ENCODE assay signal across 10 cellular contexts in the genomic region with DNA sequence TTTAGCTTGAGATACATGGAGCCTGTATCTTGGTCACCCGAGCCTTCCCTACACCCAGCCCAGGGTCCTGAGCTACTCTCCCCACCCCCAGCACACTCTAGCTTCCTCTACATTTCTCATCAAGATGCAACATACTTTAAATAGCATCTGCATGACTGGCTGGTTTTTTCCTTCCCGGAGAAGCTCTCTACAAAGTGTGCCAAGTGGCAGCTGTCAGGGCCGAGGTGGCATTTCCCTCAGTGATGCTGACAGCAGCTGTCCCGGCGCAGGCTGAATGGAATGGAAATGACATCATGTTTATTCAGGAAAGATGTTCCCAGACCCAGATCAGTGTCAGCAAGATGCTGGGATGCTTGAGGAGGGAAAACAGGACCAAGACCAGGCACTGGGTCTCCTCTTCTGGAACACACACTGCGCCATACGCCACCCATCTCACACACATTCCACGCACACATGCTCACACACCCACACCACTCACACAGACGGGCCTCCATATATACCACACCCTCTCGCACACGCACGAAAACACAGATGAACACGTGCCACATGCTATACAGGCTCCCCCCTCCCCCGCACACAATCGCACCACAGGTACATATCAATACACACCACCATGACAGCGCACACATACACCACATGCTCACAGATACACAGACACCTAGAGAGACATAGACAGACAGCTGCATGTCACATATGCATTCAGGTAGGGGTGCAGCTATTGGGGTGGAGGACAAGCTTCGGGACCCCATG.
DNase-seq lines count a peak whose midpoint lies in the region; ATAC-seq and TF ChIP-seq lines count a peak whose summit lies in the region.
"Had no signal": no experiment of that assay in that cellular context is flagged by ENCODE, and none has a peak within 500 bp of the region (broad histone marks: within the 10 kb centered on the region; RNA-seq: fewer than 3 reads in every experiment).

No MANE protein-coding gene starts in this region.

- H3K27me3 ChIP-seq in SJCRH30: no peaks in the 10 kb centered on the region

- peaks cover 21% of the 10 kb centered on the region for H3K4me1 ChIP-seq in SJCRH30

- peaks cover 26% of the 10 kb centered on the region for H3K4me1 Mint-ChIP-seq in Calu3 (ENCODE audit: low read depth, unreplicated experiment)
- peaks cover 10% of the 10 kb centered on the region for H3K4me1 Mint-ChIP-seq in CD14-positive monocyte
- no peaks in the 10 kb centered on the region for H3K4me1 Mint-ChIP-seq in stimulated activated naive B cell treated with anti-CD40 and anti-IgM and Interleukin-4, amounts not matched to agents 10 μg/mL and 1 μg/mL and 100 μg/mL, for 72 hours
- H3K4me1 Mint-ChIP-seq: activated naive CD8-positive, alpha-beta T cell treated with anti-CD3 and anti-CD28 coated beads, Interleukin-2, amount 10 ng/mL, durations not matched to agents 7 days and 5 days had no signal

- H3K36me3 ChIP-seq in SJCRH30: no peaks in the 10 kb centered on the region

- peak overlapping the region; percentile 87 for H3K27ac ChIP-seq in SJCRH30

- CTCF ChIA-PET in Calu3 (lab: Charles Lee): no interaction called here

- no peak for ATAC-seq in stimulated activated naive B cell treated with anti-CD40 and anti-IgM and Interleukin-4, amounts not matched to agents 10 μg/mL and 1 μg/mL and 100 μg/mL, for 72 hours (replicated peaks)

- no peak overlapping the region for H3K27ac Mint-ChIP-seq in Calu3 (ENCODE audit: unreplicated experiment)
- H3K27ac Mint-ChIP-seq in CD14-positive monocyte: no peak overlapping the region
- H3K27ac Mint-ChIP-seq in stimulated activated naive B cell treated with anti-CD40 and anti-IgM and Interleukin-4, amounts not matched to agents 10 μg/mL and 1 μg/mL and 100 μg/mL, for 72 hours: no peak overlapping the region
- H3K27ac Mint-ChIP-seq: activated naive CD8-positive, alpha-beta T cell treated with anti-CD3 and anti-CD28 coated beads, Interleukin-2, amount 10 ng/mL, durations not matched to agents 7 days and 5 days had no signal

- TF ChIP-seq CTCF in foreskin fibroblast (IDR thresholded peaks at IDR 0.05; ENCODE audit: low read depth, low read length) (no peak), Calu3 (IDR thresholded peaks at IDR 0.05; ENCODE audit: unreplicated experiment) (no peak), CD14-positive monocyte (IDR thresholded peaks at IDR 0.05) (no peak)

- H3K9me3 Mint-ChIP-seq in Calu3 (ENCODE audit: low read depth, unreplicated experiment): no peaks in the 10 kb centered on the region
- H3K9me3 Mint-ChIP-seq in CD14-positive monocyte: peaks cover 0 to 6% (median 2%) of the 10 kb centered on the region in 7 donors
- no peaks in the 10 kb centered on the region for H3K9me3 Mint-ChIP-seq in stimulated activated naive B cell treated with anti-CD40 and anti-IgM and Interleukin-4, amounts not matched to agents 10 μg/mL and 1 μg/mL and 100 μg/mL, for 72 hours

- no peak overlapping the region for H3K4me3 ChIP-seq in SJCRH30
- H3K4me3 ChIP-seq in foreskin fibroblast (ENCODE audit: low read depth in 1 of 2, low read length in 2 of 2): no peak overlapping the region
- H3K4me3 ChIP-seq: smooth muscle cell had no signal

- H3K9me3 ChIP-seq in SJCRH30 (replicated peaks): no peaks in the 10 kb centered on the region

- intact Hi-C loops in Calu3 (cut with micrococcal nuclease; ENCODE audit: unreplicated experiment) (no loop called here), CD14-positive monocyte (cut with micrococcal nuclease) (no loop called here)

- H3K4me3 Mint-ChIP-seq in Calu3 (ENCODE audit: low read depth, unreplicated experiment) (no peak overlapping the region), CD14-positive monocyte (no peak overlapping the region)
- H3K4me3 Mint-ChIP-seq in stimulated activated naive B cell treated with anti-CD40 and anti-IgM and Interleukin-4, amounts not matched to agents 10 μg/mL and 1 μg/mL and 100 μg/mL, for 72 hours: no peak overlapping the region
- H3K4me3 Mint-ChIP-seq: activated naive CD8-positive, alpha-beta T cell treated with anti-CD3 and anti-CD28 coated beads, Interleukin-2, amount 10 ng/mL, durations not matched to agents 7 days and 5 days had no signal

- H3K36me3 Mint-ChIP-seq in Calu3 (ENCODE audit: insufficient read depth, unreplicated experiment): no peaks in the 10 kb centered on the region
- no peaks in the 10 kb centered on the region for H3K36me3 Mint-ChIP-seq in CD14-positive monocyte
- peaks cover 0 to 2% of the 10 kb centered on the region in 2 donors for H3K36me3 Mint-ChIP-seq in stimulated activated naive B cell treated with anti-CD40 and anti-IgM and Interleukin-4, amounts not matched to agents 10 μg/mL and 1 μg/mL and 100 μg/mL, for 72 hours
- H3K36me3 Mint-ChIP-seq: activated naive CD8-positive, alpha-beta T cell treated with anti-CD3 and anti-CD28 coated beads, Interleukin-2, amount 10 ng/mL, durations not matched to agents 7 days and 5 days had no signal

- BruUV-seq in Calu3 (replicated peaks; lab: Mats Ljungman, UMichigan): no TSS peak

- DNase-seq in HK-2 (ENCODE audit: unreplicated experiment) (peak; percentile 43), SJCRH30 (peak; percentile 95 to 96), foreskin fibroblast (peak; percentile 62 to 70), renal cortical epithelial cell (ENCODE audit: low read depth) (peak; percentile 58), Calu3 (no peak), NCI-H1092 (lab: John Stamatoyannopoulos, UW) (no peak), CD14-positive monocyte (ENCODE audit: low spot score) (no peak)
- no peak for DNase-seq in stimulated activated naive B cell treated with anti-CD40 and anti-IgM and Interleukin-4, amounts not matched to agents 10 μg/mL and 1 μg/mL and 100 μg/mL, for 72 hours
- DNase-seq: activated naive CD8-positive, alpha-beta T cell treated with anti-CD3 and anti-CD28 coated beads, Interleukin-2, amount 10 ng/mL, durations not matched to agents 7 days and 5 days had no signal

- H3K27me3 Mint-ChIP-seq in Calu3 (ENCODE audit: unreplicated experiment): peaks cover 16% of the 10 kb centered on the region
- peaks cover 6 to 15% (median 10%) of the 10 kb centered on the region in 3 donors for H3K27me3 Mint-ChIP-seq in CD14-positive monocyte (ENCODE audit: low read depth in 3 of 3)
- peaks cover 16 to 20% of the 10 kb centered on the region in 2 donors for H3K27me3 Mint-ChIP-seq in stimulated activated naive B cell treated with anti-CD40 and anti-IgM and Interleukin-4, amounts not matched to agents 10 μg/mL and 1 μg/mL and 100 μg/mL, for 72 hours

Comparison
In these comparisons a context has a peak if more than half of its experiments do, and no peak if none do; other contexts are left out.
1. DNase-seq: peak in HK-2 (single experiment), SJCRH30 (2 of 2), foreskin fibroblast (2 of 2) and renal cortical epithelial cell (single experiment); none in Calu3 (single experiment), NCI-H1092 (single experiment), CD14-positive monocyte (single experiment) and stimulated activated naive B cell treated with anti-CD40 and anti-IgM and Interleukin-4, amounts not matched to agents 10 μg/mL and 1 μg/mL and 100 μg/mL, for 72 hours (single experiment).